Comparison of ENCODE assay signal across 17 cellular contexts in the genomic region with DNA sequence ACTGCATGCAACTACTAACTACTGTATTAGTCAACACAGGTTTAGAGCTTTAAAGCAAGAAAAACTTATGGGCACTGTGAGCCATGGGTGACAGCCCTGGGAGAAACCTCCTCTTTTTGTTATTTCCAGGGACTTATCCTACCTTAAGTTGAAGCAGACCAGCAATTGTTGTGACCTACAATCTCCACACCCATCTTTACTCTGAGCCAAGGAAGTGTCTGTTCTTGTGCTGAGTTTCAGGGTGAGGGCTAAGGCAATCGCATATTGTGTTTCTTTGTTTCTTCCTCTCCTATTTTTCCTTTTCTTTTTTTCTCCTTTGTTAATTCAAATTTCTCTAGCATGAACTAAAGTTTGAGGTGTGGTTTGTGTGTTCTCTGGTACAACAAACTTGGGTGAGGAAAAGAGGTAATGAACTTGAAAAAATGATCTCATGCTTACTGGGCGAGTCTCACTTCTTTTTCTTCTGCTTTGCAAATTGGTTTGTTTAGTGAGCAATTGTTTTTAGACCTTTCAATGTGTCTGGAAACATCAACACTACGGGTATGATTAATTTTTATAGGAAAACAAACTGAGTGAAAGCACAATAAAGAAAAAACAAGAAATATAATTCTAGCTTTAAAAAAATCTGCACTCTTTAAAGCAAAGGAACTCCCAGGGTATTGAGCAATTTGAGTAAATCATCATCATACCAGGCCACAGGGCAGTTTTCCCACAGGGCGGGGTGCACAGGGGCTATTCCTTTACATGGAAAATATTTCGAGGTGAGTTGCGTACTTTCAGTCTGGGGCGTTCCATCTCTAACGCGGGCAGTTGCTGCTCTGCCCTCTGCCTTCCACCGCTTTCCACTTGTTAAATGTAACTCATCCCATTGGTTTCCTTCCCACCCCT. TPM values are rescaled to one million over a fixed set of nuclear protein-coding genes. Genes with fewer than 3 reads are reported as not detected.
DNase-seq lines count a peak whose midpoint lies in the region; ATAC-seq and TF ChIP-seq lines count a peak whose summit lies in the region.
"Had no signal": no experiment of that assay in that cellular context is flagged by ENCODE, and none has a peak within 500 bp of the region (broad histone marks: within the 10 kb centered on the region; RNA-seq: fewer than 3 reads in every experiment).

No MANE protein-coding gene starts in this region.

- no peak for TF ChIP-seq CTCF in gastroesophageal sphincter (IDR thresholded peaks at IDR 0.05)

- DNase-seq in Daoy (ENCODE audit: low read depth), result peak; percentile 54
- DNase-seq in SJSA1 (ENCODE audit: low read depth in 1 of 2, low spot score in 2 of 2), result peak in 1 of 2 experiments; percentile 14
- peak; percentile 35 for DNase-seq in fibroblast of gingiva (ENCODE audit: low read depth)
- peak; percentile 91 for DNase-seq in renal cortical epithelial cell (ENCODE audit: low read depth)
- DNase-seq in G401 (ENCODE audit: low spot score), result no peak
- no peak for DNase-seq in NCI-H2171 treated with DMSO at 0.1 percent for 48 hours (lab: John Stamatoyannopoulos, UW)
- DNase-seq in A172 (ENCODE audit: low spot score), result no peak
- DNase-seq: activated naive CD8-positive, alpha-beta T cell treated with anti-CD3 and anti-CD28 coated beads, Interleukin-2, amount 10 ng/mL, durations not matched to agents 7 days and 5 days; C1 segment of cervical spinal cord; heart right ventricle; lower lobe of right lung; NCI-H748 treated with DMSO at 0.1 percent for 48 hours; nucleus accumbens; WERI-Rb-1 had no signal

- TF ChIP-seq POLR2A in gastroesophageal sphincter (IDR thresholded peaks at IDR 0.05), result no peak

- WGBS in gastroesophageal sphincter (ENCODE audit: low coverage in 1 of 2), 2 donors, result 84 to 88% methylated on average over 9 to 10 of the region's 10 CpGs

- H3K27me3 ChIP-seq in SJSA1 (replicated peaks), result no peaks in the 10 kb centered on the region
- no peaks in the 10 kb centered on the region for H3K27me3 ChIP-seq in gastroesophageal sphincter

- H3K9me3 ChIP-seq in SJSA1 (replicated peaks), result no peaks in the 10 kb centered on the region
- H3K9me3 ChIP-seq in gastroesophageal sphincter, result no peaks in the 10 kb centered on the region
- H3K9me3 ChIP-seq: heart right ventricle, lower lobe of right lung had no signal

- H3K27ac ChIP-seq in SJSA1 (0 out of 2 replicates have a peak overlapping the region, but pooled peaks have one; percentile 1), gastroesophageal sphincter (no peak overlapping the region)
- H3K27ac ChIP-seq: heart right ventricle, lower lobe of right lung, SK-N-MC, WERI-Rb-1 had no signal

- H3K36me3 ChIP-seq in SJSA1, result no peaks in the 10 kb centered on the region
- no peaks in the 10 kb centered on the region for H3K36me3 ChIP-seq in gastroesophageal sphincter
- H3K36me3 ChIP-seq: heart right ventricle, lower lobe of right lung, WERI-Rb-1 had no signal

- H3K4me3 ChIP-seq in SJSA1 (no peak overlapping the region), gastroesophageal sphincter (no peak overlapping the region)
- H3K4me3 ChIP-seq: heart right ventricle, lower lobe of right lung, SK-N-MC had no signal

- H3K4me1 ChIP-seq in SJSA1 (replicated peaks) (peaks cover 8% of the 10 kb centered on the region; the same call in 1 of the 2 replicates), gastroesophageal sphincter (no peaks in the 10 kb centered on the region)
- H3K4me1 ChIP-seq: heart right ventricle, lower lobe of right lung had no signal

- ATAC-seq in gastroesophageal sphincter, result no peak
- ATAC-seq: HCT116, heart right ventricle, lower lobe of right lung had no signal

- no peak for TF ChIP-seq EP300 in gastroesophageal sphincter (IDR thresholded peaks at IDR 0.05)

- in situ Hi-C loops in G401 (cut with HindIII; ENCODE audit: low sequenced_read_pairs), result no loop called here

RNA-seq across cellular contexts. Expression of gene UPK1B, which starts 2.7 kb away (rescaled TPM):
- total RNA-seq in Daoy (2014; rRNA removed; shearing (Covaris generic)), result not detected in 2 replicates
- 0.18 TPM in 1 of 2 replicates, not detected in the other for total RNA-seq in SJSA1 (2014; rRNA removed; shearing (Covaris generic))
- total RNA-seq in renal cortical epithelial cell, result 1.9 and 33.7 TPM in 2 replicates
- not detected in 2 replicates for total RNA-seq in G401 (2014; rRNA removed; shearing (Covaris generic))
- total RNA-seq in A172 (2014; rRNA removed; shearing (Covaris generic)), result not detected in 2 replicates
- under 1 TPM in 1 of 4 donors, not detected in 3; 0.15 TPM for total RNA-seq in gastroesophageal sphincter
- total RNA-seq: activated naive CD8-positive, alpha-beta T cell treated with anti-CD3 and anti-CD28 coated beads, Interleukin-2, amount 10 ng/mL, durations not matched to agents 7 days and 5 days; lower lobe of right lung had no signal

RNA-seq across cellular contexts. Expression of gene TEX55, which starts 30.1 kb away (rescaled TPM):
- not detected in 2 replicates for total RNA-seq in Daoy (2014; rRNA removed; shearing (Covaris generic))
- total RNA-seq in SJSA1 (2014; rRNA removed; shearing (Covaris generic)), result not detected in 2 replicates
- total RNA-seq in renal cortical epithelial cell (not detected in 2 replicates), gastroesophageal sphincter (not detected)
- total RNA-seq in G401 (2014; rRNA removed; shearing (Covaris generic)), result not detected in 2 replicates
- total RNA-seq in A172 (2014; rRNA removed; shearing (Covaris generic)), result not detected in 2 replicates
- total RNA-seq: activated naive CD8-positive, alpha-beta T cell treated with anti-CD3 and anti-CD28 coated beads, Interleukin-2, amount 10 ng/mL, durations not matched to agents 7 days and 5 days; heart right ventricle; lower lobe of right lung had no signal

Comparison
In these comparisons a context has a peak if more than half of its experiments do, and no peak if none do; other contexts are left out.
1. DNase-seq: peak in Daoy (single experiment), fibroblast of gingiva (single experiment) and renal cortical epithelial cell (single experiment); none in G401 (single experiment), NCI-H2171 treated with DMSO at 0.1 percent for 48 hours (single experiment) and A172 (single experiment).